Comparison of ENCODE assay signal across 17 cellular contexts in genomic region chr20:3102575-3103368, GRCh38. TPM values are rescaled to one million over a fixed set of nuclear protein-coding genes. Genes with fewer than 3 reads are reported as not detected.
DNase-seq lines count a peak whose midpoint lies in the region; ATAC-seq, FAIRE-seq and TF ChIP-seq lines count a peak whose summit lies in the region.
"Had no signal": no experiment of that assay in that cellular context is flagged by ENCODE, and none has a peak within 500 bp of the region (broad histone marks: within the 10 kb centered on the region; RNA-seq: fewer than 3 reads in every experiment).

No MANE protein-coding gene starts in this region.

- H3K9ac ChIP-seq in OCI-LY3 (ENCODE audit: low read length) (no peak overlapping the region), H1 (replicated peaks in 1 of 4; ENCODE audit: extremely low read depth in 1 of 4, low read depth in 3 of 4, low read length in 3 of 4) (no peak overlapping the region; a peak in 1 of 7 replicates)
- H3K9ac ChIP-seq: parathyroid adenoma had no signal

- peak overlapping the region; percentile 23 for H3K4me2 ChIP-seq in OCI-LY3 (ENCODE audit: low read length)
- no peak overlapping the region for H3K4me2 ChIP-seq in H1 (ENCODE audit: insufficient read depth in 1 of 2, low read depth in 2 of 2, low read length in 2 of 2)

- H3K36me3 ChIP-seq in OCI-LY3 (replicated peaks; ENCODE audit: low read depth, low read length) (peaks cover 2% of the 10 kb centered on the region), H1 (ENCODE audit: control insufficient read depth in 2 of 4, insufficient read depth in 4 of 4, low read length in 3 of 4) (no peaks in the 10 kb centered on the region)
- H3K36me3 ChIP-seq: brain microvascular endothelial cell, transverse colon had no signal

- no peak overlapping the region; the same call in 1 of the 2 replicates for H4K8ac ChIP-seq in H1 (ENCODE audit: extremely low read depth, insufficient read depth, low read length)

- TF ChIP-seq POLR2A in H1 (IDR thresholded peaks at IDR 0.05; ENCODE audit: control extremely low read depth in 1 of 2, low read depth in 2 of 2, low read length in 2 of 2) = no peak

- no peak overlapping the region for H2BK120ac ChIP-seq in H1 (replicated peaks; ENCODE audit: low read depth, low read length)

- H3K9me3 ChIP-seq in OCI-LY3 (ENCODE audit: insufficient read depth, low read length) (no peaks in the 10 kb centered on the region), H1 (ENCODE audit: insufficient read depth in 2 of 2, low read depth in 1 of 2, low read length in 1 of 2) (no peaks in the 10 kb centered on the region)
- H3K9me3 ChIP-seq: transverse colon had no signal

- H3K4ac ChIP-seq in H1 (replicated peaks; ENCODE audit: insufficient read length, low read depth, low read length) = no peak overlapping the region

- H3K4me1 ChIP-seq in OCI-LY3 (ENCODE audit: low read length) (peaks cover 12% of the 10 kb centered on the region), H1 (replicated peaks in 1 of 4; ENCODE audit: control insufficient read depth in 3 of 4, insufficient read depth in 4 of 4, low read length in 3 of 4) (peaks cover 0 to 9% (median under 1%) of the 10 kb centered on the region in 4 experiments; a peak in 3 of 7 replicates)
- H3K4me1 ChIP-seq: parathyroid adenoma, transverse colon had no signal

- H2BK5ac ChIP-seq in H1 (ENCODE audit: low read depth, low read length) = no peak overlapping the region

- FAIRE-seq in H1 (lab: Jason Lieb, UNC) = no peak
- FAIRE-seq: HTR-8/SVneo had no signal

- H3K4me3 ChIP-seq in OCI-LY3 (ENCODE audit: low read length) (no peak overlapping the region), H1 (ENCODE audit: extremely low read depth in 1 of 4, insufficient read depth in 2 of 4, low read depth in 3 of 4, low read length in 4 of 4) (no peak overlapping the region)
- H3K4me3 ChIP-seq: transverse colon had no signal

- H4K5ac ChIP-seq in H1 (ENCODE audit: insufficient read length, low read depth, low read length) = no peak overlapping the region

- H3K36me3 Mint-ChIP-seq in activated CD8-positive, alpha-beta memory T cell treated with anti-CD3 and anti-CD28 coated beads, Interleukin-2, amount 10 ng/mL, durations not matched to agents 7 days and 5 days = no peaks in the 10 kb centered on the region

- H2BK20ac ChIP-seq in H1 (ENCODE audit: low read length) = no peak overlapping the region

- TF ChIP-seq CTCF in OCI-LY3 (IDR thresholded peaks at IDR 0.05; ENCODE audit: low read depth, low read length) (no peak), H1 (IDR thresholded peaks at IDR 0.05; ENCODE audit: control extremely low read depth in 1 of 3, insufficient read depth in 1 of 3, low read depth in 1 of 3, low read length in 3 of 3) (no peak)

- H3K14ac ChIP-seq in H1 (ENCODE audit: insufficient read length) = no peak overlapping the region

- no peak overlapping the region for H3K56ac ChIP-seq in H1 (replicated peaks; ENCODE audit: insufficient read length, low read depth, low read length)

- H4K20me1 ChIP-seq in OCI-LY3 (ENCODE audit: insufficient read depth, low read length) (no peaks in the 10 kb centered on the region), H1 (replicated peaks in 1 of 2; ENCODE audit: control insufficient read depth in 1 of 2, insufficient read depth in 2 of 2, low read length in 2 of 2) (no peaks in the 10 kb centered on the region)

- peak; percentile 47 for ATAC-seq in activated CD8-positive, alpha-beta memory T cell treated with anti-CD3 and anti-CD28 coated beads, Interleukin-2, amount 10 ng/mL, durations not matched to agents 7 days and 5 days
- no peak for ATAC-seq in stimulated activated naive CD8-positive, alpha-beta T cell treated with anti-CD3 and anti-CD28 coated beads, Interleukin-15, amount 100 ng/mL, for 72 hours
- ATAC-seq in HG02840 (IDR thresholded peaks at IDR 0.05; ENCODE audit: low FRiP score, unreplicated experiment) = no peak
- ATAC-seq: left ventricle myocardium superior had no signal

- H3K4me3 Mint-ChIP-seq in activated CD8-positive, alpha-beta memory T cell treated with anti-CD3 and anti-CD28 coated beads, Interleukin-2, amount 10 ng/mL, durations not matched to agents 7 days and 5 days = no peak overlapping the region
- peak overlapping the region; percentile 31 to 42 for H3K4me3 Mint-ChIP-seq in stimulated activated naive CD8-positive, alpha-beta T cell treated with anti-CD3 and anti-CD28 coated beads, Interleukin-15, amount 100 ng/mL, for 72 hours
- H3K4me3 Mint-ChIP-seq: dendritic cell treated with granulocyte-macrophage colony-stimulating factor and Interleukin-4, amounts not matched to agents 40 ng/mL and 50 ng/mL, for 4 days had no signal

- no peak overlapping the region for H3K27ac Mint-ChIP-seq in activated CD8-positive, alpha-beta memory T cell treated with anti-CD3 and anti-CD28 coated beads, Interleukin-2, amount 10 ng/mL, durations not matched to agents 7 days and 5 days
- H3K27ac Mint-ChIP-seq in stimulated activated naive CD8-positive, alpha-beta T cell treated with anti-CD3 and anti-CD28 coated beads, Interleukin-15, amount 100 ng/mL, for 72 hours = no peak overlapping the region
- H3K27ac Mint-ChIP-seq: dendritic cell treated with granulocyte-macrophage colony-stimulating factor and Interleukin-4, amounts not matched to agents 40 ng/mL and 50 ng/mL, for 4 days had no signal

- no peak for TF ChIP-seq EP300 in H1 (IDR thresholded peaks at IDR 0.05; ENCODE audit: borderline replicate concordance in 1 of 2, low read depth in 2 of 2, low read length in 2 of 2)

- no peak overlapping the region for H2AK5ac ChIP-seq in H1 (ENCODE audit: low read depth, low read length)

- H2BK12ac ChIP-seq in H1 (ENCODE audit: low read depth, low read length) = no peak overlapping the region; the same call in 1 of the 2 replicates

- POLR2A ChIA-PET in H1 (lab: Charles Lee; ENCODE audit: partially characterized antibody) = interaction anchor here (0.9 to 1.6 kb wide), 4 partner anchors 8 to 137 kb away, joined by 3 to 5 read pairs (median 3); partner anchors contain the start of gene SLC4A11

- peaks cover 17% of the 10 kb centered on the region for H3K4me1 Mint-ChIP-seq in activated CD8-positive, alpha-beta memory T cell treated with anti-CD3 and anti-CD28 coated beads, Interleukin-2, amount 10 ng/mL, durations not matched to agents 7 days and 5 days
- H3K4me1 Mint-ChIP-seq in stimulated activated naive CD8-positive, alpha-beta T cell treated with anti-CD3 and anti-CD28 coated beads, Interleukin-15, amount 100 ng/mL, for 72 hours = peaks cover 25% of the 10 kb centered on the region

- H3K23ac ChIP-seq in H1 (ENCODE audit: insufficient read length) = no peak overlapping the region

- no peaks in the 10 kb centered on the region for H3K23me2 ChIP-seq in H1 (ENCODE audit: low read depth, low read length)

- H3K9me3 Mint-ChIP-seq in activated CD8-positive, alpha-beta memory T cell treated with anti-CD3 and anti-CD28 coated beads, Interleukin-2, amount 10 ng/mL, durations not matched to agents 7 days and 5 days (ENCODE audit: low read depth) = no peaks in the 10 kb centered on the region
- no peaks in the 10 kb centered on the region for H3K9me3 Mint-ChIP-seq in stimulated activated naive CD8-positive, alpha-beta T cell treated with anti-CD3 and anti-CD28 coated beads, Interleukin-15, amount 100 ng/mL, for 72 hours
- H3K9me3 Mint-ChIP-seq: dendritic cell treated with granulocyte-macrophage colony-stimulating factor and Interleukin-4, amounts not matched to agents 40 ng/mL and 50 ng/mL, for 4 days had no signal

- no peak overlapping the region for H3K18ac ChIP-seq in H1 (ENCODE audit: extremely low read depth, low read length)

- H3K27me3 ChIP-seq in OCI-LY3 (ENCODE audit: low read depth, low read length) (no peaks in the 10 kb centered on the region), H1 (replicated peaks in 1 of 4; ENCODE audit: control insufficient read depth in 3 of 4, extremely low read depth in 1 of 4, insufficient read depth in 3 of 4, low read length in 3 of 4) (no peaks in the 10 kb centered on the region)
- H3K27me3 ChIP-seq: brain microvascular endothelial cell had no signal

- DNase-seq in activated CD8-positive, alpha-beta memory T cell treated with anti-CD3 and anti-CD28 coated beads, Interleukin-2, amount 10 ng/mL, durations not matched to agents 7 days and 5 days = no peak
- DNase-seq in activated CD8-positive, alpha-beta memory T cell treated with anti-CD3 and anti-CD28 coated beads, Interleukin-2, amount 50 U/mL, for 48 hours = no peak
- DNase-seq in H1 (ENCODE audit: low read depth in 1 of 2, low spot score in 2 of 2) (no peak), HUDEP-2 (lab: John Stamatoyannopoulos, UW; ENCODE audit: unreplicated experiment in 76 of 76) (no peak), putamen (ENCODE audit: low spot score) (no peak)
- no peak for DNase-seq in stimulated activated naive CD8-positive, alpha-beta T cell treated with anti-CD3 and anti-CD28 coated beads, Interleukin-15, amount 100 ng/mL, for 72 hours
- DNase-seq: brain microvascular endothelial cell, left ventricle myocardium superior had no signal

- H3K79me2 ChIP-seq in OCI-LY3 (ENCODE audit: low read length) = no peaks in the 10 kb centered on the region
- H3K79me2 ChIP-seq in H1 (ENCODE audit: control insufficient read depth in 1 of 2, insufficient read depth in 2 of 2, low read length in 2 of 2) = no peaks in the 10 kb centered on the region
- H3K79me2 ChIP-seq: parathyroid adenoma had no signal

- no peak overlapping the region for H2BK15ac ChIP-seq in H1 (ENCODE audit: low read length)

- no peaks in the 10 kb centered on the region for H3K79me1 ChIP-seq in H1 (ENCODE audit: low read depth, low read length)

- peaks cover 24% of the 10 kb centered on the region for H3K27me3 Mint-ChIP-seq in activated CD8-positive, alpha-beta memory T cell treated with anti-CD3 and anti-CD28 coated beads, Interleukin-2, amount 10 ng/mL, durations not matched to agents 7 days and 5 days
- H3K27me3 Mint-ChIP-seq in stimulated activated naive CD8-positive, alpha-beta T cell treated with anti-CD3 and anti-CD28 coated beads, Interleukin-15, amount 100 ng/mL, for 72 hours = peaks cover 7% of the 10 kb centered on the region

- no peak for TF ChIP-seq RAD21 in H1 (IDR thresholded peaks at IDR 0.05 in 1 of 2, conservative IDR thresholded peaks at IDR 0.05 in 1 of 2; ENCODE audit: low read depth in 2 of 2, low read length in 2 of 2)

- CTCF ChIA-PET in activated CD8-positive, alpha-beta memory T cell treated with anti-CD3 and anti-CD28 coated beads, Interleukin-2, amount 10 ng/mL, durations not matched to agents 7 days and 5 days (lab: Charles Lee) = interaction anchor here (0.9 to 1.8 kb wide), 6 partner anchors 10 to 49 kb away, joined by 3 to 7 read pairs (median 3); no protein-coding TSS in a partner anchor
- CTCF ChIA-PET in H1 (lab: Charles Lee; ENCODE audit: partially characterized antibody) = interaction anchor here (1.0 to 8.2 kb wide), 9 partner anchors 8 to 50 kb away, joined by 3 to 60 read pairs (median 6); no protein-coding TSS in a partner anchor

- no peak overlapping the region for H4K91ac ChIP-seq in H1 (replicated peaks; ENCODE audit: insufficient read length, low read length)

- 78% methylated on average over 13 of the region's 13 CpGs; no CpG with 5 or more reads in 1 of the 2 experiments for WGBS in H1 (ENCODE audit: extremely low coverage in 1 of 2, insufficient coverage in 1 of 2, insufficient read length in 1 of 2, insufficient replicate concordance in 2 of 2, low coverage in 1 of 2, low lambda C conversion rate in 2 of 2, missing lambda C conversion rate in 1 of 2), 2 experiments

- H3K27ac ChIP-seq in OCI-LY3 (ENCODE audit: low read length) (no peak overlapping the region), H1 (ENCODE audit: low read depth, low read length) (no peak overlapping the region)
- H3K27ac ChIP-seq: brain microvascular endothelial cell, parathyroid adenoma, transverse colon had no signal

- H2AFZ ChIP-seq in OCI-LY3 (ENCODE audit: low read depth, low read length) (no peak overlapping the region), H1 (ENCODE audit: low read length) (peak overlapping the region; percentile 50; the same call in 1 of the 2 replicates)
- H2AFZ ChIP-seq: parathyroid adenoma had no signal

RNA-seq across cellular contexts. Expression of gene AVP, which starts 18.2 kb away (rescaled TPM):
- not detected for total RNA-seq in activated CD8-positive, alpha-beta memory T cell treated with anti-CD3 and anti-CD28 coated beads, Interleukin-2, amount 10 ng/mL, durations not matched to agents 7 days and 5 days
- 0.77 TPM in 1 of 2 replicates, not detected in the other for total RNA-seq in H1 (2021; fragmentation: NEBNext Ultra II Directional; extraction: Animal tissue kit (Norgen Biotek cat#: 25700))
- polyA plus RNA-seq in H1 (2011; rRNA removed) = 0.18 and 0.42 TPM in 2 replicates
- polyA plus RNA-seq in H1 (2011; cell fraction: cytosol; rRNA removed) = not detected
- polyA plus RNA-seq in H1 (2011; cell fraction: nucleus; rRNA removed) = not detected
- polyA plus RNA-seq in H1 (2012, experiment 1 of 2) = 0.35 TPM in 1 of 4 replicates, not detected in the others
- not detected for polyA plus RNA-seq in H1 (2012, experiment 2 of 2)
- 0.69 TPM for polyA plus RNA-seq in H1 (2013, experiment 1 of 2)
- polyA plus RNA-seq in H1 (2013, experiment 2 of 2) = 0.28 TPM
- polyA minus RNA-seq in H1 (2011; rRNA and poly(A)+ RNA removed) = not detected in 2 replicates
- polyA minus RNA-seq in H1 (2011; cell fraction: cytosol; rRNA and poly(A)+ RNA removed) = not detected
- polyA minus RNA-seq in H1 (2011; cell fraction: nucleus; rRNA and poly(A)+ RNA removed) = not detected
- total RNA-seq: left ventricle myocardium superior, mucosa of gallbladder, skeletal muscle tissue, transverse colon had no signal
- polyA plus RNA-seq: esophagus had no signal

RNA-seq across cellular contexts. Expression of gene OXT, which starts 31.4 kb away (rescaled TPM):
- not detected for total RNA-seq in activated CD8-positive, alpha-beta memory T cell treated with anti-CD3 and anti-CD28 coated beads, Interleukin-2, amount 10 ng/mL, durations not matched to agents 7 days and 5 days
- total RNA-seq in H1 (2021; fragmentation: NEBNext Ultra II Directional; extraction: Animal tissue kit (Norgen Biotek cat#: 25700)) = not detected in 2 replicates
- polyA plus RNA-seq in H1 (2011; rRNA removed) = not detected in 2 replicates
- not detected for polyA plus RNA-seq in H1 (2011; cell fraction: cytosol; rRNA removed)
- polyA plus RNA-seq in H1 (2011; cell fraction: nucleus; rRNA removed) = not detected
- 0.51 to 0.70 TPM in 2 of 4 replicates, not detected in the others for polyA plus RNA-seq in H1 (2012, experiment 1 of 2)
- not detected for polyA plus RNA-seq in H1 (2012, experiment 2 of 2)
- 0.95 TPM for polyA plus RNA-seq in H1 (2013, experiment 1 of 2)
- polyA plus RNA-seq in H1 (2013, experiment 2 of 2) = 0.85 TPM
- not detected in 2 replicates for polyA minus RNA-seq in H1 (2011; rRNA and poly(A)+ RNA removed)
- not detected for polyA minus RNA-seq in H1 (2011; cell fraction: cytosol; rRNA and poly(A)+ RNA removed)
- not detected for polyA minus RNA-seq in H1 (2011; cell fraction: nucleus; rRNA and poly(A)+ RNA removed)
- total RNA-seq: left ventricle myocardium superior, skeletal muscle tissue, transverse colon had no signal

RNA-seq across cellular contexts. Expression of gene FASTKD5, which starts 56.9 kb away (rescaled TPM):
- total RNA-seq in activated CD8-positive, alpha-beta memory T cell treated with anti-CD3 and anti-CD28 coated beads, Interleukin-2, amount 10 ng/mL, durations not matched to agents 7 days and 5 days = 10 to 100 TPM; 17.0 to 23.6 TPM
- total RNA-seq in H1 (2021; fragmentation: NEBNext Ultra II Directional; extraction: Animal tissue kit (Norgen Biotek cat#: 25700)) = 21.3 and 25.9 TPM in 2 replicates
- polyA plus RNA-seq in H1 (2011; rRNA removed) = 8.9 and 12.0 TPM in 2 replicates
- 15.7 TPM for polyA plus RNA-seq in H1 (2011; cell fraction: cytosol; rRNA removed)
- polyA plus RNA-seq in H1 (2011; cell fraction: nucleus; rRNA removed) = 9.0 TPM
- polyA plus RNA-seq in H1 (2012, experiment 1 of 2) = 14.5 to 21.7 TPM (median 17.9 TPM) in 4 replicates
- 3.8 TPM for polyA plus RNA-seq in H1 (2012, experiment 2 of 2)
- polyA plus RNA-seq in H1 (2013, experiment 1 of 2) = 15.4 TPM
- 14.8 TPM for polyA plus RNA-seq in H1 (2013, experiment 2 of 2)
- polyA minus RNA-seq in H1 (2011; rRNA and poly(A)+ RNA removed) = 28.2 and 34.7 TPM in 2 replicates
- polyA minus RNA-seq in H1 (2011; cell fraction: cytosol; rRNA and poly(A)+ RNA removed) = 12.4 TPM
- polyA minus RNA-seq in H1 (2011; cell fraction: nucleus; rRNA and poly(A)+ RNA removed) = 15.7 TPM

RNA-seq across cellular contexts. Expression of gene UBOX5, which starts 56.9 kb away (rescaled TPM):
- total RNA-seq in activated CD8-positive, alpha-beta memory T cell treated with anti-CD3 and anti-CD28 coated beads, Interleukin-2, amount 10 ng/mL, durations not matched to agents 7 days and 5 days = 1 to 10 TPM; 7.6 to 8.2 TPM
- 4.2 and 4.9 TPM in 2 replicates for total RNA-seq in H1 (2021; fragmentation: NEBNext Ultra II Directional; extraction: Animal tissue kit (Norgen Biotek cat#: 25700))
- polyA plus RNA-seq in H1 (2011; rRNA removed) = 4.0 and 5.2 TPM in 2 replicates
- 3.8 TPM for polyA plus RNA-seq in H1 (2011; cell fraction: cytosol; rRNA removed)
- 5.2 TPM for polyA plus RNA-seq in H1 (2011; cell fraction: nucleus; rRNA removed)
- polyA plus RNA-seq in H1 (2012, experiment 1 of 2) = 3.2 to 3.9 TPM (median 3.6 TPM) in 4 replicates
- 4.6 TPM for polyA plus RNA-seq in H1 (2012, experiment 2 of 2)
- polyA plus RNA-seq in H1 (2013, experiment 1 of 2) = 2.6 TPM
- polyA plus RNA-seq in H1 (2013, experiment 2 of 2) = 2.3 TPM
- 5.7 and 7.4 TPM in 2 replicates for polyA minus RNA-seq in H1 (2011; rRNA and poly(A)+ RNA removed)
- 3.6 TPM for polyA minus RNA-seq in H1 (2011; cell fraction: cytosol; rRNA and poly(A)+ RNA removed)
- polyA minus RNA-seq in H1 (2011; cell fraction: nucleus; rRNA and poly(A)+ RNA removed) = 4.1 TPM

RNA-seq across cellular contexts. Expression of gene MRPS26, which starts 56.9 kb away (rescaled TPM):
- 10 to 100 TPM; 43.0 to 46.7 TPM for total RNA-seq in activated CD8-positive, alpha-beta memory T cell treated with anti-CD3 and anti-CD28 coated beads, Interleukin-2, amount 10 ng/mL, durations not matched to agents 7 days and 5 days
- 100 and 103 TPM in 2 replicates for total RNA-seq in H1 (2021; fragmentation: NEBNext Ultra II Directional; extraction: Animal tissue kit (Norgen Biotek cat#: 25700))
- polyA plus RNA-seq in H1 (2011; rRNA removed) = 83.6 and 99.2 TPM in 2 replicates
- polyA plus RNA-seq in H1 (2011; cell fraction: cytosol; rRNA removed) = 125 TPM
- 95.7 TPM for polyA plus RNA-seq in H1 (2011; cell fraction: nucleus; rRNA removed)
- polyA plus RNA-seq in H1 (2012, experiment 1 of 2) = 81.4 to 116 TPM (median 109 TPM) in 4 replicates
- 82.9 TPM for polyA plus RNA-seq in H1 (2012, experiment 2 of 2)
- 62.7 TPM for polyA plus RNA-seq in H1 (2013, experiment 1 of 2)
- 62.2 TPM for polyA plus RNA-seq in H1 (2013, experiment 2 of 2)
- polyA minus RNA-seq in H1 (2011; rRNA and poly(A)+ RNA removed) = 17.6 and 27.5 TPM in 2 replicates
- 38.5 TPM for polyA minus RNA-seq in H1 (2011; cell fraction: cytosol; rRNA and poly(A)+ RNA removed)
- polyA minus RNA-seq in H1 (2011; cell fraction: nucleus; rRNA and poly(A)+ RNA removed) = 29.2 TPM
